Comparison of ENCODE assay signal across 33 cellular contexts in genomic region chr2:204015118-204015842, GRCh38.
DNase-seq lines count a peak whose midpoint lies in the region; ATAC-seq and TF ChIP-seq lines count a peak whose summit lies in the region.
"Had no signal": no experiment of that assay in that cellular context is flagged by ENCODE, and none has a peak within 500 bp of the region (broad histone marks: within the 10 kb centered on the region; RNA-seq: fewer than 3 reads in every experiment).

No MANE protein-coding gene starts in this region.

- H3K27me3 ChIP-seq in CD8-positive, alpha-beta T cell (ENCODE audit: insufficient read depth, low read length), result no peaks in the 10 kb centered on the region
- H3K27me3 ChIP-seq: BLaER1 treated with 17β-estradiol and CSF1 and Interleukin-3, amounts not matched to agents 10 nM and 100 nM; cardiac muscle cell; MG63; neural progenitor cell; Peyer's patch; uterus had no signal

- CTCF ChIA-PET in CD8-positive, alpha-beta T cell (lab: Charles Lee), result interaction anchor here (0.7 to 1.8 kb wide), 2 partner anchors 8 to 10 kb away, joined by 3 to 5 read pairs; no protein-coding TSS in a partner anchor

- peak; percentile 27 for DNase-seq in activated naive CD4-positive, alpha-beta T cell treated with Interleukin-2 at 50 U/mL for 16 hours
- DNase-seq in activated naive CD4-positive, alpha-beta T cell (lab: John Stamatoyannopoulos, UW), result no peak
- DNase-seq in CD8-positive, alpha-beta T cell, result no peak
- peak; percentile 78 for DNase-seq in central memory CD4-positive, alpha-beta T cell
- DNase-seq in head of caudate nucleus, result no peak
- no peak for DNase-seq in GF-D8 (lab: John Stamatoyannopoulos, UW)
- DNase-seq in osteocyte (ENCODE audit: extremely low spot score, unreplicated experiment), result no peak
- DNase-seq: activated gamma-delta T cell treated with Interleukin-2 at 50 U/mL for 16 hours; aorta; cortex of kidney; endodermal cell; hippocampal formation; immature natural killer cell; KG1; left colon; mammary epithelial cell; MG63; NCI-H1417; NCI-H2029 treated with DMSO at 0.1 percent for 48 hours; NCI-H226; NCI-H69; Peyer's patch; right cardiac atrium; SHP77 treated with DMSO at 0.1 percent for 48 hours; stimulated activated CD4-positive, alpha-beta T cell treated with anti-CD3 and anti-CD28 coated beads, Interleukin-4, amount 100 ng/mL, for 24 hours; uterus had no signal

- intact Hi-C loops in CD8-positive, alpha-beta T cell (cut with DNase I, micrococcal nuclease), result loop anchor here in 1 of 2 experiments (2.0 kb wide), 1 partner anchor 16 kb away; no protein-coding TSS in a partner anchor
- intact Hi-C loops in head of caudate nucleus (cut with DNase I), result no loop called here

- H3K27me3 Mint-ChIP-seq in CD8-positive, alpha-beta T cell (ENCODE audit: low read depth), result no peaks in the 10 kb centered on the region
- no peaks in the 10 kb centered on the region for H3K27me3 Mint-ChIP-seq in T-helper 1 cell treated with Interleukin-12 subunit alpha and Interleukin-12 subunit beta and Interleukin-4 antibody, amounts not matched to agents 30 μg/mL and 1 μg/mL, for 36 hours (ENCODE audit: low read depth)
- H3K27me3 Mint-ChIP-seq in osteocyte (ENCODE audit: unreplicated experiment), result peaks cover 3% of the 10 kb centered on the region

- no peak overlapping the region for H3K27ac ChIP-seq in CD8-positive, alpha-beta T cell (ENCODE audit: low read depth, low read length)
- H3K27ac ChIP-seq: BLaER1 treated with 17β-estradiol and CSF1 and Interleukin-3, amounts not matched to agents 10 nM and 100 nM; cardiac muscle cell; neural progenitor cell; Peyer's patch; thoracic aorta; uterus had no signal

- H3K9me3 ChIP-seq in CD8-positive, alpha-beta T cell (ENCODE audit: low read length), result no peaks in the 10 kb centered on the region
- H3K9me3 ChIP-seq: HAP-1, MG63, Peyer's patch, thoracic aorta, uterus had no signal

- ATAC-seq in CD8-positive, alpha-beta T cell, result peak; percentile 72
- ATAC-seq: left colon; right cardiac atrium; stimulated activated memory B cell treated with anti-CD40 and anti-IgM and Interleukin-4, amounts not matched to agents 10 μg/mL and 1 μg/mL and 100 μg/mL, for 72 hours had no signal

- POLR2A ChIA-PET in CD8-positive, alpha-beta T cell (lab: Charles Lee), result interaction anchor here (1.1 kb wide), 1 partner anchor 81 kb away, joined by 3 read pairs; no protein-coding TSS in a partner anchor

- H3K4me3 ChIP-seq in CD8-positive, alpha-beta T cell (ENCODE audit: low read depth, low read length), result no peak overlapping the region
- H3K4me3 ChIP-seq: BLaER1 treated with 17β-estradiol and CSF1 and Interleukin-3, amounts not matched to agents 10 nM and 100 nM; cardiac muscle cell; HAP-1; MG63; neural progenitor cell; Peyer's patch; thoracic aorta; uterus had no signal

- H3K36me3 Mint-ChIP-seq in CD8-positive, alpha-beta T cell, result no peaks in the 10 kb centered on the region
- peaks cover 23% of the 10 kb centered on the region for H3K36me3 Mint-ChIP-seq in T-helper 1 cell treated with Interleukin-12 subunit alpha and Interleukin-12 subunit beta and Interleukin-4 antibody, amounts not matched to agents 30 μg/mL and 1 μg/mL, for 36 hours (ENCODE audit: low read depth)
- H3K36me3 Mint-ChIP-seq in osteocyte (ENCODE audit: unreplicated experiment), result no peaks in the 10 kb centered on the region
- H3K36me3 Mint-ChIP-seq: immature natural killer cell; neural progenitor cell; stimulated activated memory B cell treated with anti-CD40 and anti-IgM and Interleukin-4, amounts not matched to agents 10 μg/mL and 1 μg/mL and 100 μg/mL, for 72 hours had no signal

- no peak for TF ChIP-seq CTCF in CD8-positive, alpha-beta T cell (IDR thresholded peaks at IDR 0.05)
- TF ChIP-seq CTCF in osteocyte (IDR thresholded peaks at IDR 0.05), result no peak

- peaks cover 6% of the 10 kb centered on the region for H3K4me1 Mint-ChIP-seq in CD8-positive, alpha-beta T cell (ENCODE audit: low read depth)
- H3K4me1 Mint-ChIP-seq in T-helper 1 cell treated with Interleukin-12 subunit alpha and Interleukin-12 subunit beta and Interleukin-4 antibody, amounts not matched to agents 30 μg/mL and 1 μg/mL, for 36 hours (ENCODE audit: low read depth), result peaks cover 59% of the 10 kb centered on the region
- peaks cover 21% of the 10 kb centered on the region for H3K4me1 Mint-ChIP-seq in osteocyte (ENCODE audit: unreplicated experiment)
- H3K4me1 Mint-ChIP-seq: immature natural killer cell; stimulated activated memory B cell treated with anti-CD40 and anti-IgM and Interleukin-4, amounts not matched to agents 10 μg/mL and 1 μg/mL and 100 μg/mL, for 72 hours had no signal

- H3K36me3 ChIP-seq in CD8-positive, alpha-beta T cell (ENCODE audit: insufficient read depth, low read length), result no peaks in the 10 kb centered on the region
- H3K36me3 ChIP-seq: BLaER1 treated with 17β-estradiol and CSF1 and Interleukin-3, amounts not matched to agents 10 nM and 100 nM; cardiac muscle cell; HAP-1; MG63; neural progenitor cell; Peyer's patch; thoracic aorta; uterus had no signal

- H3K4me1 ChIP-seq in CD8-positive, alpha-beta T cell (ENCODE audit: insufficient read depth, low read length), result no peaks in the 10 kb centered on the region
- H3K4me1 ChIP-seq: BLaER1 treated with 17β-estradiol and CSF1 and Interleukin-3, amounts not matched to agents 10 nM and 100 nM; HAP-1; neural progenitor cell; Peyer's patch; uterus had no signal

- no peak overlapping the region for H3K27ac Mint-ChIP-seq in CD8-positive, alpha-beta T cell
- H3K27ac Mint-ChIP-seq in T-helper 1 cell treated with Interleukin-12 subunit alpha and Interleukin-12 subunit beta and Interleukin-4 antibody, amounts not matched to agents 30 μg/mL and 1 μg/mL, for 36 hours, result peak overlapping the region; percentile 83
- H3K27ac Mint-ChIP-seq in osteocyte (ENCODE audit: unreplicated experiment), result no peak overlapping the region
- H3K27ac Mint-ChIP-seq: endodermal cell; immature natural killer cell; neural progenitor cell; stimulated activated memory B cell treated with anti-CD40 and anti-IgM and Interleukin-4, amounts not matched to agents 10 μg/mL and 1 μg/mL and 100 μg/mL, for 72 hours had no signal

- H3K4me3 Mint-ChIP-seq in CD8-positive, alpha-beta T cell, result no peak overlapping the region
- H3K4me3 Mint-ChIP-seq in T-helper 1 cell treated with Interleukin-12 subunit alpha and Interleukin-12 subunit beta and Interleukin-4 antibody, amounts not matched to agents 30 μg/mL and 1 μg/mL, for 36 hours, result no peak overlapping the region
- H3K4me3 Mint-ChIP-seq in osteocyte (ENCODE audit: unreplicated experiment), result no peak overlapping the region
- H3K4me3 Mint-ChIP-seq: endodermal cell; immature natural killer cell; neural progenitor cell; stimulated activated memory B cell treated with anti-CD40 and anti-IgM and Interleukin-4, amounts not matched to agents 10 μg/mL and 1 μg/mL and 100 μg/mL, for 72 hours had no signal

- no peaks in the 10 kb centered on the region for H3K9me3 Mint-ChIP-seq in CD8-positive, alpha-beta T cell
- H3K9me3 Mint-ChIP-seq in T-helper 1 cell treated with Interleukin-12 subunit alpha and Interleukin-12 subunit beta and Interleukin-4 antibody, amounts not matched to agents 30 μg/mL and 1 μg/mL, for 36 hours, result peaks cover 40% of the 10 kb centered on the region
- H3K9me3 Mint-ChIP-seq in osteocyte (ENCODE audit: unreplicated experiment), result no peaks in the 10 kb centered on the region
- H3K9me3 Mint-ChIP-seq: endodermal cell, immature natural killer cell, neural progenitor cell had no signal

Comparison
In these comparisons a context has a peak if more than half of its experiments do, and no peak if none do; other contexts are left out.
1. DNase-seq: peak in activated naive CD4-positive, alpha-beta T cell treated with Interleukin-2 at 50 U/mL for 16 hours (single experiment) and central memory CD4-positive, alpha-beta T cell (single experiment); none in activated naive CD4-positive, alpha-beta T cell (0 of 4), CD8-positive, alpha-beta T cell (0 of 7), head of caudate nucleus (0 of 42), GF-D8 (single experiment) and osteocyte (single experiment).